ENCODE assay signal across 18 cellular contexts in the genomic region with DNA sequence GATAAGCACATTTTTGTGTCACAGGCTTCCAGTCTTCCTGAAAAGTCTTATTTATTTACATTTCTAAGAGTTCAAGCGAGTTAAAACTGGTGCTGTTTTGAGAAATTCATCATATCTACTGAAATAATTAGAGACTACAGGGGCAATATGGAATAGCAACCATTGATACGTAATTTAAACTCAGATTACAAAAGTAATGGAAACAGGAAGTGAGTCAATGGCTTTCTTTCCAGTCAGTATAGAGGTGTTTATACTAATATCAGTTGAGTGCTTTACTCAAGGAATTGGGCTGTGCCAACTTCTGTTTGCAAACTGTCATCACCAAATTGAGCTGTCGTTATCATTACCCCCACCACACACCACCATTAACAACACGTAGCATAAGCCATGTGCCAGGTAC.
DNase-seq lines count a peak whose midpoint lies in the region; ATAC-seq and TF ChIP-seq lines count a peak whose summit lies in the region.
"Had no signal": no experiment of that assay in that cellular context is flagged by ENCODE, and none has a peak within 500 bp of the region (broad histone marks: within the 10 kb centered on the region; RNA-seq: fewer than 3 reads in every experiment).

No MANE protein-coding gene starts in this region.

- H3K4me3 ChIP-seq in skeletal muscle cell (ENCODE audit: low read depth, low read length) = no peak overlapping the region
- H3K4me3 ChIP-seq: A549, cardiac muscle cell, lung, upper lobe of right lung had no signal

- peaks cover 36% of the 10 kb centered on the region for H3K4me1 Mint-ChIP-seq in chondrocyte (ENCODE audit: low read depth)

- no peaks in the 10 kb centered on the region for H3K36me3 Mint-ChIP-seq in chondrocyte (ENCODE audit: low read depth)

- peak; percentile 43 for TF ChIP-seq CTCF in chondrocyte (IDR thresholded peaks at IDR 0.05)

- DNase-seq in NCI-H748 (lab: John Stamatoyannopoulos, UW; ENCODE audit: unreplicated experiment) (peak; percentile 3), NCI-H748 treated with DMSO at 0.1 percent for 48 hours (lab: John Stamatoyannopoulos, UW) (no peak), NCI-H226 (peak; percentile 24), chondrocyte (ENCODE audit: low spot score) (no peak), skeletal muscle cell (ENCODE audit: low read depth) (peak; percentile 18), SHP77 treated with DMSO at 0.1 percent for 48 hours (lab: John Stamatoyannopoulos, UW) (no peak), SK-N-DZ (ENCODE audit: low spot score) (no peak)
- DNase-seq: activated CD4-positive, alpha-beta T cell treated with anti-CD3 and anti-CD28 coated beads, Interleukin-2, amount 50 U/mL, for 48 hours; activated gamma-delta T cell; DMS 273 treated with DMSO at 0.1 percent for 48 hours; erythroblast; NCI-H1694; stimulated activated CD8-positive, alpha-beta memory T cell treated with anti-CD3 and anti-CD28 coated beads, Interleukin-4, amount 100 ng/mL, for 48 hours; upper lobe of right lung had no signal

- no peak for ATAC-seq in GM21390 (IDR thresholded peaks at IDR 0.05; ENCODE audit: unreplicated experiment)
- ATAC-seq: A549, upper lobe of right lung had no signal

- no peaks in the 10 kb centered on the region for H3K9me3 Mint-ChIP-seq in chondrocyte (ENCODE audit: low read depth)

- no peak overlapping the region for H3K4me3 Mint-ChIP-seq in chondrocyte (ENCODE audit: unreplicated experiment)

- no peaks in the 10 kb centered on the region for H3K27me3 Mint-ChIP-seq in chondrocyte (ENCODE audit: low read depth)

- H3K27ac Mint-ChIP-seq in chondrocyte (ENCODE audit: unreplicated experiment) = no peak overlapping the region

Comparison
In these comparisons a context has a peak if more than half of its experiments do, and no peak if none do; other contexts are left out.
1. DNase-seq: peak in NCI-H748 (single experiment), NCI-H226 (single experiment) and skeletal muscle cell (single experiment); none in NCI-H748 treated with DMSO at 0.1 percent for 48 hours (single experiment), chondrocyte (single experiment), SHP77 treated with DMSO at 0.1 percent for 48 hours (single experiment) and SK-N-DZ (single experiment).